ENCODE assay signal across 19 cellular contexts in genomic region chr17:64269687-64270649, GRCh38. TPM values are rescaled to one million over a fixed set of nuclear protein-coding genes. Genes with fewer than 3 reads are reported as not detected.
A peak's percentile ranks its signal among the peaks of the same experiment; 100 is the strongest.
DNase-seq lines count a peak whose midpoint lies in the region; ATAC-seq, FAIRE-seq and TF ChIP-seq lines count a peak whose summit lies in the region.
"Had no signal": no experiment of that assay in that cellular context is flagged by ENCODE, and none has a peak within 500 bp of the region (broad histone marks: within the 10 kb centered on the region; RNA-seq: fewer than 3 reads in every experiment).

No MANE protein-coding gene starts in this region.

- peak overlapping the region; percentile 69 to 94 (median 92) for H3K27ac Mint-ChIP-seq in immature natural killer cell

- H3K27ac ChIP-seq in A549 (no peak overlapping the region), suprapubic skin (no peak overlapping the region)
- H3K27ac ChIP-seq in BLaER1 treated with 17β-estradiol and CSF1 and Interleukin-3, amounts not matched to agents 10 nM and 100 nM = peak overlapping the region in 3 of 11 experiments; percentile 38 to 55 (median 53); a peak in 3 of 22 replicates
- H3K27ac ChIP-seq: C4-2B, right atrium auricular region had no signal

- no peak for TF ChIP-seq EP300 in A549 (IDR thresholded peaks at IDR 0.05)
- TF ChIP-seq EP300 in suprapubic skin (IDR thresholded peaks at IDR 0.05) = no peak

- FAIRE-seq in A549 (lab: Jason Lieb, UNC) = no peak
- FAIRE-seq: bronchial epithelial cell had no signal

- CTCF ChIA-PET in A549 (lab: Yijun Ruan, JAX) = interaction anchor here (0.9 to 4.5 kb wide), 5 partner anchors 13 to 351 kb away, joined by 3 to 37 read pairs (median 3); partner anchors contain the start of gene GH1

- H3K4me1 Mint-ChIP-seq in immature natural killer cell = peaks cover 30 to 33% of the 10 kb centered on the region in 2 donors

- H3K4me3 ChIP-seq in A549 = no peak overlapping the region
- peak overlapping the region in 1 of 10 experiments; percentile 10; a peak in 1 of 20 replicates for H3K4me3 ChIP-seq in BLaER1 treated with 17β-estradiol and CSF1 and Interleukin-3, amounts not matched to agents 10 nM and 100 nM
- no peak overlapping the region for H3K4me3 ChIP-seq in suprapubic skin
- H3K4me3 ChIP-seq: Peyer's patch, right atrium auricular region had no signal

- TF ChIP-seq CTCF in A549 (IDR thresholded peaks at IDR 0.05) = no peak
- TF ChIP-seq CTCF in suprapubic skin (IDR thresholded peaks at IDR 0.05) = no peak

- H3K4me1 ChIP-seq in A549 = no peaks in the 10 kb centered on the region
- H3K4me1 ChIP-seq in BLaER1 treated with 17β-estradiol and CSF1 and Interleukin-3, amounts not matched to agents 10 nM and 100 nM = peaks cover 9 to 31% (median 17%) of the 10 kb centered on the region in 10 experiments; a peak in 19 of 20 replicates
- no peaks in the 10 kb centered on the region for H3K4me1 ChIP-seq in suprapubic skin
- H3K4me1 ChIP-seq: Peyer's patch, right atrium auricular region had no signal

- peaks cover 0 to 5% (median 3%) of the 10 kb centered on the region in 3 donors for H3K36me3 Mint-ChIP-seq in immature natural killer cell
- H3K36me3 Mint-ChIP-seq: naive B cell had no signal

- no peaks in the 10 kb centered on the region for H3K36me3 ChIP-seq in BLaER1 treated with 17β-estradiol and CSF1 and Interleukin-3, amounts not matched to agents 10 nM and 100 nM
- H3K36me3 ChIP-seq in suprapubic skin = no peaks in the 10 kb centered on the region
- H3K36me3 ChIP-seq: Peyer's patch, right atrium auricular region had no signal

- peak overlapping the region; percentile 67 to 85 (median 75) for H3K4me3 Mint-ChIP-seq in immature natural killer cell
- H3K4me3 Mint-ChIP-seq: T-helper 17 cell had no signal

- ATAC-seq in A549 = no peak
- ATAC-seq: T-helper 17 cell had no signal

- POLR2A ChIA-PET in A549 (lab: Yijun Ruan, JAX) = interaction anchor here (3.0 kb wide), 1 partner anchor 124 kb away, joined by 11 read pairs; no protein-coding TSS in a partner anchor

- H3K27me3 ChIP-seq in BLaER1 treated with 17β-estradiol and CSF1 and Interleukin-3, amounts not matched to agents 10 nM and 100 nM = no peaks in the 10 kb centered on the region
- H3K27me3 ChIP-seq in suprapubic skin = no peaks in the 10 kb centered on the region
- H3K27me3 ChIP-seq: Peyer's patch, right atrium auricular region had no signal

- H3K4me2 ChIP-seq in A549 = no peak overlapping the region
- peak overlapping the region; percentile 4 to 76 (median 53); a peak in 21 of 22 replicates for H3K4me2 ChIP-seq in BLaER1 treated with 17β-estradiol and CSF1 and Interleukin-3, amounts not matched to agents 10 nM and 100 nM

- whole genome bisulfite sequencing in A549 (ENCODE audit: missing lambda C conversion rate) = 41% methylated on average over 7 of the region's 7 CpGs
- WGBS in suprapubic skin = 73% methylated on average over 7 of the region's 7 CpGs

- no peaks in the 10 kb centered on the region for H3K9me3 Mint-ChIP-seq in immature natural killer cell

- 0 out of 3 replicates have a peak, but pooled peaks cover 3% of the 10 kb centered on the region for H3K9me3 ChIP-seq in A549
- peaks cover 3 to 13% (median 6%) of the 10 kb centered on the region in 11 experiments; a peak in 13 of 22 replicates for H3K9me3 ChIP-seq in BLaER1 treated with 17β-estradiol and CSF1 and Interleukin-3, amounts not matched to agents 10 nM and 100 nM (replicated peaks in 1 of 11)
- no peaks in the 10 kb centered on the region for H3K9me3 ChIP-seq in suprapubic skin
- H3K9me3 ChIP-seq: Peyer's patch, right atrium auricular region had no signal

- TF ChIP-seq POLR2A in A549 (IDR thresholded peaks at IDR 0.05; ENCODE audit: low read length) (no peak), suprapubic skin (IDR thresholded peaks at IDR 0.05) (no peak)

- no peaks in the 10 kb centered on the region for H4K20me1 ChIP-seq in BLaER1 treated with 17β-estradiol and CSF1 and Interleukin-3, amounts not matched to agents 10 nM and 100 nM

- TF ChIP-seq RAD21 in A549 (conservative IDR thresholded peaks at IDR 0.05 in 1 of 2, IDR thresholded peaks at IDR 0.05 in 1 of 2) = no peak

- peaks cover 0 to 8% (median 5%) of the 10 kb centered on the region in 3 donors for H3K27me3 Mint-ChIP-seq in immature natural killer cell (ENCODE audit: low read depth in 3 of 3)

- H3K9ac ChIP-seq in BLaER1 treated with 17β-estradiol and CSF1 and Interleukin-3, amounts not matched to agents 10 nM and 100 nM = peak overlapping the region in 1 of 11 experiments; percentile 47; a peak in 2 of 22 replicates

- DNase-seq in A549 (ENCODE audit: low read depth in 1 of 2, low spot score in 1 of 2) (no peak), SK-N-DZ (ENCODE audit: low spot score) (peak; percentile 27), immature natural killer cell (no peak), suprapubic skin (ENCODE audit: low spot score in 2 of 2) (no peak), Kasumi-1 (lab: John Stamatoyannopoulos, UW) (no peak), midbrain (lab: John Stamatoyannopoulos, UW) (no peak)
- DNase-seq in stimulated activated CD4-positive, alpha-beta T cell treated with anti-CD3 and anti-CD28 coated beads, Interleukin-1b, Interleukin-23, amount 100 ng/mL, for 48 hours = no peak
- DNase-seq: activated CD4-positive, alpha-beta T cell treated with anti-CD3 and anti-CD28 coated beads, Interleukin-2, amount 50 U/mL, for 1 hour; activated naive CD4-positive, alpha-beta T cell; kidney glomerular epithelial cell; naive B cell; NCI-H446 treated with DMSO at 0.1 percent for 48 hours; Peyer's patch; stimulated activated CD4-positive, alpha-beta T cell treated with anti-CD3 and anti-CD28 coated beads, Interleukin-4, amount 100 ng/mL, for 1 hour; T-helper 17 cell had no signal

TF ChIP-seq in A549, 52 proteins besides CTCF, POLR2A, EP300 and RAD21:
- TF ChIP-seq MAFK (IDR thresholded peaks at IDR 0.05; ENCODE audit: partially characterized antibody) (peak; percentile 17), MYC (IDR thresholded peaks at IDR 0.05; ENCODE audit: borderline replicate concordance, low read length) (no peak)

RNA-seq across cellular contexts. Expression of gene TEX2, which starts 6.9 kb away (rescaled TPM):
- polyA plus RNA-seq in A549 (2011; rRNA removed) = 15.0 and 16.2 TPM in 2 replicates
- 6.6 and 7.6 TPM in 2 replicates for polyA plus RNA-seq in A549 (2012; cell fraction: cytosol; rRNA removed)
- 5.4 and 6.6 TPM in 2 replicates for polyA plus RNA-seq in A549 (2012; cell fraction: nucleus; rRNA removed)
- 9.3 to 9.6 TPM (median 9.3 TPM) in 3 replicates for polyA plus RNA-seq in A549 (2017; fragmentation: RNase III; extraction: RNeasy Plus Mini Kit Qiagen cat#74134 plus additional on column Dnase treatment)
- 15.5 and 16.8 TPM in 2 replicates for polyA minus RNA-seq in A549 (2011; rRNA and poly(A)+ RNA removed)
- 7.8 and 9.3 TPM in 2 replicates for polyA plus RNA-seq in SK-N-DZ (2014; cell fraction: cytosol; rRNA removed)
- 19.5 and 21.8 TPM in 2 replicates for polyA plus RNA-seq in SK-N-DZ (2014; cell fraction: nucleus; rRNA removed)
- 1 to 10 TPM; 4.7 to 8.1 (median 6.3) TPM for polyA plus RNA-seq in immature natural killer cell
- total RNA-seq in suprapubic skin = 10 to 100 TPM; 35.5 to 41.3 (median 36.9) TPM
